Comparison of ENCODE assay signal across 18 cellular contexts in the genomic region with DNA sequence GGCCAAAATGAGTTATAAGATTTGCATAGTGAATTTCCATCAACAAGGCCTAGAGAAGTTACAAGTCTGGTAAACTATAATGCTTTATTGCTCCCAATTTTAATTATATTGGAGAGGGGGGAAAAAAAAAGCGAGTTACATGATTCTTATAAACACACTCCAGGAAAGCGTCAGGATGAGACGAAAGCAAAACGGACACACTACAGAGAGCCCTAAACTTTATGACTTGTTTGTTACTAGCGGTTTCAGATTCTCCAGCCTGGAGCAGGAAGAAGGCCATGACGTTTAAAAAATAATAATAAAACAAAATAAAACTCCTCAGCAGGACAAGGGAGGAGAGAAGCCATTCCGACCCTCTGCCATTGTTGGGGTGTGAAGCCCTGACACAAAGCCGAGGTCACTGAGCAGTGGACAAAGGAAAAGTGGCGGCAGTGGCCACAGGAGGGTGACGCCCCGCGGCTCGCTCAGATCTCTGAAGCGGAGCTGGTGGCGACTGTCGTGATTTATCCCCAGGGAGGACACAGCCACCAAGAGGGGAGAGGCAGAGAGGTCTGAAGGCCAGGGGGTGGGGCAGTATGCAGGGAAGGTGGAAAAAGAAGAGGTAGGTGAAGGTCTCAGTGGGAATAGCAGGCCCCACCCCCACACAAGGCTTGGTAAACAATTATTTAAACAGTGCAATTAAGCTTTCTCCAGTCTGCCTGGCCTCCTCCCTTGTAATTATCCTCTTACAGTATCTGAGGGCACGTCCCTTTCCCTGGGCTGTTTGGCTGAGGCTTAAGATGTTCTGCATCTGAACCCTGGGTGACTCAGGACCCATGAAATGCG. TPM values are rescaled to one million over a fixed set of nuclear protein-coding genes. Genes with fewer than 3 reads are reported as not detected.
DNase-seq lines count a peak whose midpoint lies in the region; ATAC-seq and TF ChIP-seq lines count a peak whose summit lies in the region.
"Had no signal": no experiment of that assay in that cellular context is flagged by ENCODE, and none has a peak within 500 bp of the region (broad histone marks: within the 10 kb centered on the region; RNA-seq: fewer than 3 reads in every experiment).

No MANE protein-coding gene starts in this region.

- no peak for ATAC-seq in HG03097 (IDR thresholded peaks at IDR 0.05; ENCODE audit: low FRiP score, unreplicated experiment)
- ATAC-seq: activated CD8-positive, alpha-beta T cell treated with anti-CD3 and anti-CD28 coated beads, Interleukin-2, amount 10 ng/mL, durations not matched to agents 7 days and 5 days had no signal

- no peaks in the 10 kb centered on the region for H3K79me1 ChIP-seq in mesenchymal stem cell (replicated peaks; ENCODE audit: low read length, poor library complexity, severe bottlenecking)

- TF ChIP-seq POLR2A in transverse colon (IDR thresholded peaks at IDR 0.05): no peak

- no peaks in the 10 kb centered on the region for H3K9me3 ChIP-seq in WERI-Rb-1 (ENCODE audit: severe bottlenecking)
- no peaks in the 10 kb centered on the region for H3K9me3 ChIP-seq in mesenchymal stem cell (ENCODE audit: control insufficient read depth, low read length)
- no peaks in the 10 kb centered on the region for H3K9me3 ChIP-seq in transverse colon
- H3K9me3 ChIP-seq: thoracic aorta had no signal

- H3K4ac ChIP-seq in mesenchymal stem cell (ENCODE audit: low read depth in 1 of 2, low read length in 2 of 2): peak overlapping the region in 1 of 2 experiments; percentile 24

- DNase-seq in NCI-H1092 treated with DMSO at 0.1 percent for 48 hours (lab: John Stamatoyannopoulos, UW) (peak; percentile 1), NCI-H1092 (lab: John Stamatoyannopoulos, UW) (no peak), WERI-Rb-1 (peak; percentile 67), mesenchymal stem cell (peak; percentile 43), transverse colon (peak; percentile 21), DMS53 treated with DMSO at 0.1 percent for 48 hours (lab: John Stamatoyannopoulos, UW; ENCODE audit: unreplicated experiment) (no peak), hepatic stellate cell (ENCODE audit: low spot score) (no peak)
- DNase-seq: activated CD8-positive, alpha-beta T cell treated with anti-CD3 and anti-CD28 coated beads, Interleukin-2, amount 10 ng/mL, durations not matched to agents 7 days and 5 days; activated effector memory CD4-positive, alpha-beta T cell treated with Interleukin-2 at 50 U/mL for 16 hours; dermis blood vessel endothelial cell; OCI-M1; stimulated activated CD4-positive, alpha-beta T cell treated with anti-CD3 and anti-CD28 coated beads, Interleukin-1b, Interleukin-23, amount 100 ng/mL, for 48 hours had no signal

- no peak for TF ChIP-seq EP300 in transverse colon (IDR thresholded peaks at IDR 0.05; ENCODE audit: low read depth)

- 57% methylated on average over 12 of the region's 18 CpGs for WGBS in mesenchymal stem cell
- 42 to 46% methylated on average over 17 to 18 of the region's 18 CpGs for WGBS in transverse colon (ENCODE audit: low coverage in 1 of 2), 2 donors

- no peak overlapping the region for H2AFZ ChIP-seq in mesenchymal stem cell (ENCODE audit: low read depth, low read length)

- H3K4me1 ChIP-seq in mesenchymal stem cell (ENCODE audit: control insufficient read depth, insufficient read depth, low read depth, low read length) (peaks cover 7% of the 10 kb centered on the region), transverse colon (peaks cover 0 to 8% (median 6%) of the 10 kb centered on the region in 4 donors)
- H3K4me1 ChIP-seq: BLaER1 treated with 17β-estradiol and CSF1 and Interleukin-3, amounts not matched to agents 10 nM and 100 nM had no signal

- H3K4me3 ChIP-seq in WERI-Rb-1 (ENCODE audit: low read depth, low read length) (peak overlapping the region; percentile 27), mesenchymal stem cell (ENCODE audit: insufficient read depth in 1 of 2, low read depth in 1 of 2, low read length in 2 of 2) (no peak overlapping the region), transverse colon (peak overlapping the region in 3 of 4 donors; percentile 17 to 42 (median 21))
- H3K4me3 ChIP-seq: BLaER1 treated with 17β-estradiol and CSF1 and Interleukin-3, amounts not matched to agents 10 nM and 100 nM; SK-N-MC; thoracic aorta had no signal

- no peak overlapping the region for H2AK5ac ChIP-seq in mesenchymal stem cell (ENCODE audit: low read length, severe bottlenecking)

- no peak overlapping the region for H2BK5ac ChIP-seq in mesenchymal stem cell (ENCODE audit: low read depth, low read length, poor library complexity, severe bottlenecking)

- in situ Hi-C loops in transverse colon (cut with MboI; ENCODE audit: low pct_ligation_motif_present in 1 of 4, low pct_unique_long_range_greater_than_20kb in 1 of 4, low sequenced_read_pairs in 3 of 4): no loop called here

- no peak overlapping the region for H3K9ac ChIP-seq in mesenchymal stem cell (ENCODE audit: low read length)
- H3K9ac ChIP-seq: BLaER1 treated with 17β-estradiol and CSF1 and Interleukin-3, amounts not matched to agents 10 nM and 100 nM had no signal

- no peaks in the 10 kb centered on the region for H3K36me3 ChIP-seq in WERI-Rb-1
- peaks cover 0 to 3% of the 10 kb centered on the region in 2 experiments for H3K36me3 ChIP-seq in mesenchymal stem cell (ENCODE audit: control insufficient read depth in 1 of 2, insufficient read depth in 2 of 2, low read depth in 1 of 2, low read length in 2 of 2)
- no peaks in the 10 kb centered on the region for H3K36me3 ChIP-seq in transverse colon
- H3K36me3 ChIP-seq: BLaER1 treated with 17β-estradiol and CSF1 and Interleukin-3, amounts not matched to agents 10 nM and 100 nM; thoracic aorta had no signal

- H3K27me3 ChIP-seq in WERI-Rb-1 (ENCODE audit: insufficient read depth, low read depth, severe bottlenecking) (no peaks in the 10 kb centered on the region), mesenchymal stem cell (ENCODE audit: control insufficient read depth in 1 of 2, insufficient read depth in 1 of 2, low read length in 2 of 2) (no peaks in the 10 kb centered on the region), transverse colon (no peaks in the 10 kb centered on the region)
- H3K27me3 ChIP-seq: BLaER1 treated with 17β-estradiol and CSF1 and Interleukin-3, amounts not matched to agents 10 nM and 100 nM had no signal

- intact Hi-C loops in transverse colon (cut with DNase I; ENCODE audit: low total_unique reads): no loop called here

- H3K23ac ChIP-seq in mesenchymal stem cell (ENCODE audit: low read length in 2 of 2): no peak overlapping the region

- peak overlapping the region; percentile 70 for H4K8ac ChIP-seq in mesenchymal stem cell (ENCODE audit: low read length)

- H3K4me2 ChIP-seq in mesenchymal stem cell (ENCODE audit: low read length, poor library complexity, severe bottlenecking): peak overlapping the region; percentile 5
- H3K4me2 ChIP-seq: BLaER1 treated with 17β-estradiol and CSF1 and Interleukin-3, amounts not matched to agents 10 nM and 100 nM had no signal

- H2BK120ac ChIP-seq in mesenchymal stem cell (ENCODE audit: low read depth, low read length): peak overlapping the region; percentile 0

- no peak overlapping the region for H3K14ac ChIP-seq in mesenchymal stem cell (ENCODE audit: low read length in 2 of 2)

- H2BK15ac ChIP-seq in mesenchymal stem cell (ENCODE audit: low read depth, poor library complexity, severe bottlenecking): no peak overlapping the region

- TF ChIP-seq CTCF in WERI-Rb-1 (IDR thresholded peaks at IDR 0.05; ENCODE audit: low read depth, low read length): no peak
- no peak for TF ChIP-seq CTCF in transverse colon (IDR thresholded peaks at IDR 0.05)

- no peak overlapping the region for H4K91ac ChIP-seq in mesenchymal stem cell (ENCODE audit: low read length)

- H3K27ac ChIP-seq in WERI-Rb-1 (no peak overlapping the region), mesenchymal stem cell (ENCODE audit: low read length, poor library complexity, severe bottlenecking) (no peak overlapping the region), transverse colon (peak overlapping the region; percentile 70 to 83 (median 78))
- H3K27ac ChIP-seq: 22Rv1; BLaER1 treated with 17β-estradiol and CSF1 and Interleukin-3, amounts not matched to agents 10 nM and 100 nM; SK-N-MC; thoracic aorta had no signal

- H3K18ac ChIP-seq in mesenchymal stem cell (ENCODE audit: low read depth in 1 of 2, low read length in 2 of 2): peak overlapping the region in 1 of 2 experiments; percentile 37

- peak overlapping the region in 1 of 2 experiments; percentile 39 for H2BK12ac ChIP-seq in mesenchymal stem cell (ENCODE audit: low read length in 2 of 2)

RNA-seq across cellular contexts. Expression of a gene that starts 45.3 kb away (rescaled TPM):
- polyA plus RNA-seq in mesenchymal stem cell (2013, experiment 1 of 2): 13.6 TPM
- 12.3 TPM for polyA plus RNA-seq in mesenchymal stem cell (2013, experiment 2 of 2)
- 10 to 100 TPM in 2 of 4 donors, 1 to 10 TPM in 2; 6.3 to 20.1 (median 13.0) TPM for total RNA-seq in transverse colon
- total RNA-seq: activated CD8-positive, alpha-beta T cell treated with anti-CD3 and anti-CD28 coated beads, Interleukin-2, amount 10 ng/mL, durations not matched to agents 7 days and 5 days; mononuclear cell had no signal

Comparison
In these comparisons a context has a peak if more than half of its experiments do, and no peak if none do; other contexts are left out.
1. DNase-seq: peak in NCI-H1092 treated with DMSO at 0.1 percent for 48 hours (single experiment), WERI-Rb-1 (single experiment), mesenchymal stem cell (single experiment) and transverse colon (single experiment); none in NCI-H1092 (single experiment), DMS53 treated with DMSO at 0.1 percent for 48 hours (single experiment) and hepatic stellate cell (single experiment).
2. H3K27ac ChIP-seq: peak in transverse colon (4 of 4); none in WERI-Rb-1 (single experiment) and mesenchymal stem cell (single experiment).
3. H3K4me3 ChIP-seq: peak in WERI-Rb-1 (single experiment) and transverse colon (3 of 4); none in mesenchymal stem cell (0 of 2).